Comparison of ENCODE assay signal across 13 cellular contexts in genomic region chr11:122703541-122704272, GRCh38. TPM values are rescaled to one million over a fixed set of nuclear protein-coding genes. Genes with fewer than 3 reads are reported as not detected.
DNase-seq lines count a peak whose midpoint lies in the region; ATAC-seq and TF ChIP-seq lines count a peak whose summit lies in the region.
"Had no signal": no experiment of that assay in that cellular context is flagged by ENCODE, and none has a peak within 500 bp of the region (broad histone marks: within the 10 kb centered on the region; RNA-seq: fewer than 3 reads in every experiment).

No MANE protein-coding gene starts in this region.

- no peak overlapping the region for H3K56ac ChIP-seq in H9 (ENCODE audit: insufficient read length, low read depth, low read length)

- H3K4me3 ChIP-seq in CD4-positive, alpha-beta memory T cell (ENCODE audit: low read length in 2 of 2), result no peak overlapping the region
- H3K4me3 ChIP-seq: thyroid gland had no signal

- no peak for DNase-seq in CD4-positive, alpha-beta memory T cell
- DNase-seq in H9, result no peak
- DNase-seq in activated CD8-positive, alpha-beta memory T cell treated with anti-CD3 and anti-CD28 coated beads, Interleukin-2, amount 50 U/mL, for 4 hours, result peak; percentile 35
- DNase-seq in naive thymus-derived CD8-positive, alpha-beta T cell, result no peak
- no peak for DNase-seq in HCEC 1CT
- DNase-seq: erythroblast, NCI-H1694, NCI-H524, T-helper 1 cell, thyroid gland had no signal

- H3K4me1 Mint-ChIP-seq in CD4-positive, alpha-beta memory T cell, result peaks cover 44 to 67% (median 55%) of the 10 kb centered on the region in 4 donors
- peaks cover 0 to 3% of the 10 kb centered on the region in 2 experiments; a peak in 1 of 4 replicates for H3K4me1 Mint-ChIP-seq in H9
- H3K4me1 Mint-ChIP-seq in naive thymus-derived CD8-positive, alpha-beta T cell, result peaks cover 23 to 80% (median 74%) of the 10 kb centered on the region in 4 donors

- H3K4me1 ChIP-seq in CD4-positive, alpha-beta memory T cell (ENCODE audit: insufficient read depth, low read length), result peaks cover 38% of the 10 kb centered on the region
- H3K4me1 ChIP-seq in H9 (ENCODE audit: insufficient read depth, low read length), result no peaks in the 10 kb centered on the region
- H3K4me1 ChIP-seq: thyroid gland had no signal

- no peak overlapping the region for H2BK12ac ChIP-seq in H9 (ENCODE audit: insufficient read length, low read depth, low read length)

- peak overlapping the region; percentile 50 for H2AK5ac ChIP-seq in H9 (ENCODE audit: insufficient read length, low read length)

- H2BK15ac ChIP-seq in H9 (ENCODE audit: low read depth, low read length), result no peak overlapping the region

- no peaks in the 10 kb centered on the region for H3K79me2 ChIP-seq in H9 (ENCODE audit: insufficient read depth, low read length)

- no peak overlapping the region for H3K4ac ChIP-seq in H9 (ENCODE audit: low read depth, low read length)

- H3K14ac ChIP-seq in H9 (ENCODE audit: insufficient read depth, low read length), result no peak overlapping the region

- TF ChIP-seq CTCF in H9 (conservative IDR thresholded peaks at IDR 0.05), result no peak

- no peaks in the 10 kb centered on the region for H3K23me2 ChIP-seq in H9 (ENCODE audit: insufficient read length, low read depth, low read length, poor library complexity, severe bottlenecking)

- WGBS in H9 (ENCODE audit: extremely low coverage, insufficient read length, low lambda C conversion rate), result no CpG with 5 or more reads among the region's 8 CpGs

- no peak overlapping the region for H4K91ac ChIP-seq in H9 (ENCODE audit: insufficient read length, low read depth, low read length)

- no peaks in the 10 kb centered on the region for H3K36me3 ChIP-seq in CD4-positive, alpha-beta memory T cell (ENCODE audit: insufficient read depth, low read length)
- H3K36me3 ChIP-seq: thyroid gland had no signal

- POLR2A ChIA-PET in CD4-positive, alpha-beta memory T cell (lab: Charles Lee; ENCODE audit: partially characterized antibody), result no interaction called here
- POLR2A ChIA-PET in naive thymus-derived CD8-positive, alpha-beta T cell (lab: Charles Lee), result no interaction called here

- H3T11ph ChIP-seq in H9 (ENCODE audit: low read length), result no peak overlapping the region

- intact Hi-C loops in CD4-positive, alpha-beta memory T cell (cut with micrococcal nuclease), result loop anchor here (2.0 kb wide), 1 partner anchor 53 kb away; no protein-coding TSS in a partner anchor

- CTCF ChIA-PET in CD4-positive, alpha-beta memory T cell (lab: Charles Lee; ENCODE audit: partially characterized antibody), result no interaction called here

- no peak overlapping the region for H4K5ac ChIP-seq in H9 (ENCODE audit: insufficient read length, low read depth, low read length)

- no peak overlapping the region for H3K23ac ChIP-seq in H9 (ENCODE audit: insufficient read length, low read depth, low read length)

- no peaks in the 10 kb centered on the region for H3K9me3 ChIP-seq in CD4-positive, alpha-beta memory T cell (ENCODE audit: control insufficient read depth in 1 of 2, low read length in 2 of 2)
- no peaks in the 10 kb centered on the region for H3K9me3 ChIP-seq in H9 (ENCODE audit: control insufficient read depth, low read depth, low read length)
- H3K9me3 ChIP-seq: thyroid gland had no signal

- no peaks in the 10 kb centered on the region for H4K20me1 ChIP-seq in H9 (ENCODE audit: control insufficient read depth, insufficient read depth, insufficient read length)

- H2BK5ac ChIP-seq in H9 (ENCODE audit: insufficient read length, low read length), result no peak overlapping the region

- H2BK120ac ChIP-seq in H9 (ENCODE audit: low read depth, low read length, poor library complexity, severe bottlenecking), result no peak overlapping the region

- H4K8ac ChIP-seq in H9 (replicated peaks; ENCODE audit: insufficient read length, low read depth, low read length), result no peak overlapping the region

- H3K18ac ChIP-seq in H9 (ENCODE audit: insufficient read length, low read depth, low read length), result no peak overlapping the region

- peaks cover 0 to 3% (median 0%) of the 10 kb centered on the region in 8 donors for H3K9me3 Mint-ChIP-seq in CD4-positive, alpha-beta memory T cell
- H3K9me3 Mint-ChIP-seq in H9, result no peaks in the 10 kb centered on the region; a peak in 1 of 5 replicates
- no peaks in the 10 kb centered on the region for H3K9me3 Mint-ChIP-seq in naive thymus-derived CD8-positive, alpha-beta T cell
- H3K9me3 Mint-ChIP-seq: CD14-positive monocyte had no signal

- no peaks in the 10 kb centered on the region for H3K27me3 Mint-ChIP-seq in CD4-positive, alpha-beta memory T cell
- H3K27me3 Mint-ChIP-seq in H9 (ENCODE audit: low read depth), result no peaks in the 10 kb centered on the region; the same call in 1 of the 2 replicates
- no peaks in the 10 kb centered on the region for H3K27me3 Mint-ChIP-seq in naive thymus-derived CD8-positive, alpha-beta T cell

- no peak overlapping the region for H3K4me2 ChIP-seq in H9 (ENCODE audit: insufficient read depth, insufficient read length, low read length)

- peak overlapping the region; percentile 9 to 83 (median 52) for H3K27ac Mint-ChIP-seq in CD4-positive, alpha-beta memory T cell
- H3K27ac Mint-ChIP-seq in H9, result no peak overlapping the region
- peak overlapping the region in 7 of 10 donors; percentile 9 to 79 (median 60) for H3K27ac Mint-ChIP-seq in naive thymus-derived CD8-positive, alpha-beta T cell

- H3K36me3 Mint-ChIP-seq in CD4-positive, alpha-beta memory T cell, result peaks cover 11 to 19% of the 10 kb centered on the region in 2 donors
- H3K36me3 Mint-ChIP-seq in H9 (ENCODE audit: insufficient read depth in 1 of 3, low read depth in 3 of 3), result no peaks in the 10 kb centered on the region
- peaks cover 4 to 13% (median 11%) of the 10 kb centered on the region in 3 donors for H3K36me3 Mint-ChIP-seq in naive thymus-derived CD8-positive, alpha-beta T cell

- H2AFZ ChIP-seq in H9 (ENCODE audit: low read length), result no peak overlapping the region

- no peak for ATAC-seq in naive thymus-derived CD8-positive, alpha-beta T cell
- ATAC-seq in HG03565 (IDR thresholded peaks at IDR 0.05; ENCODE audit: unreplicated experiment) (no peak), HG03439 (IDR thresholded peaks at IDR 0.05; ENCODE audit: unreplicated experiment) (no peak)

- no peak overlapping the region for H2BK20ac ChIP-seq in H9 (ENCODE audit: low read depth, low read length, poor library complexity, severe bottlenecking)

- no peak overlapping the region for H3K27ac ChIP-seq in CD4-positive, alpha-beta memory T cell (ENCODE audit: low read depth, low read length)
- no peak overlapping the region for H3K27ac ChIP-seq in H9 (ENCODE audit: insufficient read length, low read depth, low read length)
- H3K27ac ChIP-seq: thyroid gland had no signal

- no peaks in the 10 kb centered on the region for H3K79me1 ChIP-seq in H9 (ENCODE audit: insufficient read depth, low read depth, low read length, poor library complexity, severe bottlenecking)

- peak overlapping the region in 4 of 8 donors; percentile 33 to 74 (median 66) for H3K4me3 Mint-ChIP-seq in CD4-positive, alpha-beta memory T cell
- no peak overlapping the region for H3K4me3 Mint-ChIP-seq in H9
- peak overlapping the region in 1 of 10 donors; percentile 13 for H3K4me3 Mint-ChIP-seq in naive thymus-derived CD8-positive, alpha-beta T cell
- H3K4me3 Mint-ChIP-seq: CD14-positive monocyte had no signal

- H3K9ac ChIP-seq in H9 (ENCODE audit: extremely low read depth, insufficient read length, low read length), result no peak overlapping the region

- no peaks in the 10 kb centered on the region for H3K27me3 ChIP-seq in CD4-positive, alpha-beta memory T cell (ENCODE audit: insufficient read depth, low read length)
- no peaks in the 10 kb centered on the region for H3K27me3 ChIP-seq in H9 (ENCODE audit: insufficient read depth, low read length)
- H3K27me3 ChIP-seq: thyroid gland had no signal

RNA-seq across cellular contexts. Expression of gene UBASH3B, which starts 48.2 kb away (rescaled TPM):
- 10 to 100 TPM; 26.6 to 30.9 TPM for total RNA-seq in CD4-positive, alpha-beta memory T cell
- polyA plus RNA-seq in CD4-positive, alpha-beta memory T cell, result 10 to 100 TPM in 1 of 2 donors, 1 to 10 TPM in 1; 6.7 to 13.9 TPM
- total RNA-seq in H9 (2021), result 7.1 and 8.0 TPM in 2 replicates
- total RNA-seq in naive thymus-derived CD8-positive, alpha-beta T cell, result 10 to 100 TPM; 33.7 to 35.2 TPM
- polyA plus RNA-seq in naive thymus-derived CD8-positive, alpha-beta T cell, result 10 to 100 TPM in 1 of 3 donors, 1 to 10 TPM in 2; 6.8 to 12.8 (median 7.1) TPM

Comparison
In these comparisons a context has a peak if more than half of its experiments do, and no peak if none do; other contexts are left out.
1. H3K27ac Mint-ChIP-seq: peak in CD4-positive, alpha-beta memory T cell (7 of 7) and naive thymus-derived CD8-positive, alpha-beta T cell (7 of 10); none in H9 (0 of 3).